ENCODE assay signal across 2 cellular contexts in genomic region chr5:35246411-35246810, GRCh38.
TF ChIP-seq lines count a peak whose summit lies in the region.

No MANE protein-coding gene starts in this region.

TF ChIP-seq in GM12878, 131 proteins besides CTCF, POLR2A, EP300 and RAD21 (continues in another document):
- TF ChIP-seq USF1 (IDR thresholded peaks at IDR 0.05; ENCODE audit: borderline replicate concordance, extremely low read length, insufficient read depth, low read depth, low read length), result no peak
- TF ChIP-seq BCLAF1 (IDR thresholded peaks at IDR 0.05), result no peak
- no peak for TF ChIP-seq E2F4 (IDR thresholded peaks at IDR 0.05; ENCODE audit: low read depth, low read length)
- no peak for TF ChIP-seq SIX5 (IDR thresholded peaks at IDR 0.05; ENCODE audit: low read depth, low read length, severe bottlenecking)
- TF ChIP-seq BACH1 (IDR thresholded peaks at IDR 0.05; ENCODE audit: borderline replicate concordance), result no peak
- peak; percentile 32; the same call in 1 of the 2 replicates for TF ChIP-seq ZNF687 (IDR thresholded peaks at IDR 0.05)
- TF ChIP-seq BHLHE40 (IDR thresholded peaks at IDR 0.05; ENCODE audit: borderline replicate concordance in 1 of 2, low read depth in 2 of 2, low read length in 1 of 2), result no peak
- TF ChIP-seq BCL3 (IDR thresholded peaks at IDR 0.05; ENCODE audit: borderline replicate concordance, insufficient read depth, low read depth, low read length, poor library complexity, severe bottlenecking), result no peak

TF ChIP-seq in HepG2, 621 proteins besides CTCF, POLR2A, EP300 and RAD21 (continues in another document):
- TF ChIP-seq ZNF780A (CRISPR knock-in tag; IDR thresholded peaks at IDR 0.05), result no peak
- TF ChIP-seq TFDP2 (CRISPR knock-in tag; IDR thresholded peaks at IDR 0.05), result no peak
- no peak for TF ChIP-seq ZNF816 (CRISPR knock-in tag; IDR thresholded peaks at IDR 0.05; ENCODE audit: borderline replicate concordance)
- peak; percentile 57; the same call in 1 of the 2 replicates for TF ChIP-seq SMC3 (IDR thresholded peaks at IDR 0.05; ENCODE audit: low read length)
- TF ChIP-seq ZNF605 (CRISPR knock-in tag; IDR thresholded peaks at IDR 0.05), result no peak
- no peak for TF ChIP-seq ZNF713 (CRISPR knock-in tag; IDR thresholded peaks at IDR 0.05)
- no peak for TF ChIP-seq ZNF670 (CRISPR knock-in tag; IDR thresholded peaks at IDR 0.05; ENCODE audit: borderline replicate concordance)
- no peak for TF ChIP-seq HNRNPL (IDR thresholded peaks at IDR 0.05; ENCODE audit: low read depth, low read length)
- TF ChIP-seq HNF4G (IDR thresholded peaks at IDR 0.05; ENCODE audit: borderline replicate concordance, low read depth, low read length), result no peak
- no peak for TF ChIP-seq HNF4G (CRISPR knock-in tag; IDR thresholded peaks at IDR 0.05; ENCODE audit: borderline replicate concordance, low read depth)
- no peak for TF ChIP-seq ZNF10 (CRISPR knock-in tag; IDR thresholded peaks at IDR 0.05; ENCODE audit: borderline replicate concordance, low read depth)
- TF ChIP-seq MAX (IDR thresholded peaks at IDR 0.05), result 0 out of 2 replicates have a peak, but pooled peaks have one; percentile 23
- no peak for TF ChIP-seq FOXA1 (IDR thresholded peaks at IDR 0.05)
- no peak for TF ChIP-seq FOXA1 (CRISPR knock-in tag; IDR thresholded peaks at IDR 0.05)
- no peak for TF ChIP-seq ZNF484 (CRISPR knock-in tag; IDR thresholded peaks at IDR 0.05; ENCODE audit: borderline replicate concordance, low read depth)
- no peak for TF ChIP-seq ZNF256 (CRISPR knock-in tag; conservative IDR thresholded peaks at IDR 0.05)
- TF ChIP-seq ZNF460 (CRISPR knock-in tag; IDR thresholded peaks at IDR 0.05; ENCODE audit: borderline replicate concordance), result no peak
- TF ChIP-seq SKIL (CRISPR knock-in tag; IDR thresholded peaks at IDR 0.05; ENCODE audit: borderline replicate concordance), result no peak
- TF ChIP-seq TSC22D2 (CRISPR knock-in tag; IDR thresholded peaks at IDR 0.05; ENCODE audit: borderline replicate concordance), result no peak
- TF ChIP-seq U2AF1 (optimal IDR thresholded peaks at IDR 0.05; ENCODE audit: low read depth, low read length), result no peak
- TF ChIP-seq PRPF4 (IDR thresholded peaks at IDR 0.05; ENCODE audit: low read depth, low read length, poor library complexity, severe bottlenecking), result no peak
- TF ChIP-seq SPEN (CRISPR knock-in tag; IDR thresholded peaks at IDR 0.05; ENCODE audit: low read depth), result no peak
- no peak for TF ChIP-seq SOX6 (IDR thresholded peaks at IDR 0.05)
- peak; percentile 40 for TF ChIP-seq SOX6 (CRISPR knock-in tag; IDR thresholded peaks at IDR 0.05)
- no peak for TF ChIP-seq ZNF703 (CRISPR knock-in tag; IDR thresholded peaks at IDR 0.05; ENCODE audit: borderline replicate concordance)
- TF ChIP-seq ZNF383 (CRISPR knock-in tag; IDR thresholded peaks at IDR 0.05; ENCODE audit: borderline replicate concordance), result no peak
- TF ChIP-seq NFYC (CRISPR knock-in tag; IDR thresholded peaks at IDR 0.05), result no peak
- TF ChIP-seq ZNF446 (CRISPR knock-in tag; IDR thresholded peaks at IDR 0.05), result no peak
- no peak for TF ChIP-seq BRF2 (CRISPR knock-in tag; IDR thresholded peaks at IDR 0.05)
- TF ChIP-seq ZNF639 (CRISPR knock-in tag; conservative IDR thresholded peaks at IDR 0.05), result no peak
- no peak for TF ChIP-seq MYNN (CRISPR knock-in tag; IDR thresholded peaks at IDR 0.05; ENCODE audit: low read depth)
- TF ChIP-seq PRDM15 (CRISPR knock-in tag; IDR thresholded peaks at IDR 0.05), result no peak
- no peak for TF ChIP-seq SOX13 (IDR thresholded peaks at IDR 0.05)
- peak in 1 of 2 experiments; percentile 31; a peak in 1 of 4 replicates for TF ChIP-seq SOX13 (CRISPR knock-in tag; conservative IDR thresholded peaks at IDR 0.05 in 1 of 2, IDR thresholded peaks at IDR 0.05 in 1 of 2)
- TF ChIP-seq FOXP4 (CRISPR knock-in tag; IDR thresholded peaks at IDR 0.05), result 0 out of 2 replicates have a peak, but pooled peaks have one; percentile 20
- TF ChIP-seq IKZF5 (CRISPR knock-in tag; IDR thresholded peaks at IDR 0.05), result no peak
- no peak for TF ChIP-seq ZNF563 (CRISPR knock-in tag; IDR thresholded peaks at IDR 0.05)
- TF ChIP-seq NFAT5 (CRISPR knock-in tag; IDR thresholded peaks at IDR 0.05), result no peak
- TF ChIP-seq CAMTA2 (CRISPR knock-in tag; IDR thresholded peaks at IDR 0.05; ENCODE audit: borderline replicate concordance), result no peak
